Comparison of ENCODE assay signal across 13 cellular contexts in the genomic region with DNA sequence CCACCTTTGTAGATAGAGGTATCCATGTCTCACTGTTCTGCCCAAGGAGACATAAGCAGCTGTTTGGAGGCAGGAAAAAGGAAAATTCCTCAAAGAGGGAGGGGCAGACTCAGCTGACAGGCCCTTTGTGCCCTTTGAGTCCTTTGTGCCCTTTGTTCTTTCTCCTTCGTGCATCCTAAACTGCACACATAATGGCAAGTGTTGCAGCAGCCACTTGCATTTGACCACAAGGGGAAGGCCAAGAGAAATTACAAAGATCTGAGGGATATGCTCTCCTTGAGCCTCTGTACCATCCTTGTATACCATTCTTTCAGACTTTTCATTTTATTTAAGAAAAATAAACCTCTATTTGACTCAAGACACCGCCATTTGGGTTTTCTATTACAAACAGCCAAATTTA.
"Had no signal": no experiment of that assay in that cellular context is flagged by ENCODE, and none has a peak within 500 bp of the region (broad histone marks: within the 10 kb centered on the region; RNA-seq: fewer than 3 reads in every experiment).

No MANE protein-coding gene starts in this region.

- H3K9me3 ChIP-seq: gastroesophageal sphincter, prostate gland, right lobe of liver had no signal

- H3K4me1 ChIP-seq: gastroesophageal sphincter, prostate gland, right lobe of liver, spleen had no signal

- H3K4me3 ChIP-seq: gastroesophageal sphincter, prostate gland, right lobe of liver, spleen had no signal

- H3K27me3 ChIP-seq: gastroesophageal sphincter, right lobe of liver, spleen had no signal

- DNase-seq: activated CD4-positive, alpha-beta T cell treated with anti-CD3 and anti-CD28 coated beads, Interleukin-2, amount 50 U/mL, for 1 hour; activated CD4-positive, CD25-positive, alpha-beta regulatory T cell; activated naive CD4-positive, alpha-beta T cell treated with anti-CD3 and anti-CD28 coated beads, Interleukin-2, amount 10 ng/mL, durations not matched to agents 7 days and 5 days; midbrain; naive thymus-derived CD8-positive, alpha-beta T cell; occipital lobe; right lobe of liver; spleen; stimulated activated CD4-positive, alpha-beta T cell treated with anti-CD3 and anti-CD28 coated beads, Interleukin-1b, Interleukin-23, amount 100 ng/mL, for 48 hours; stimulated activated naive B cell treated with anti-CD40 and anti-IgM and Interleukin-4, amounts not matched to agents 10 μg/mL and 1 μg/mL and 100 μg/mL, for 72 hours; T-helper 2 cell had no signal

- H3K36me3 ChIP-seq: gastroesophageal sphincter, prostate gland, right lobe of liver, spleen had no signal

- H3K27ac ChIP-seq: gastroesophageal sphincter, prostate gland, right lobe of liver, spleen had no signal
